ENCODE assay signal across 14 cellular contexts in the genomic region with DNA sequence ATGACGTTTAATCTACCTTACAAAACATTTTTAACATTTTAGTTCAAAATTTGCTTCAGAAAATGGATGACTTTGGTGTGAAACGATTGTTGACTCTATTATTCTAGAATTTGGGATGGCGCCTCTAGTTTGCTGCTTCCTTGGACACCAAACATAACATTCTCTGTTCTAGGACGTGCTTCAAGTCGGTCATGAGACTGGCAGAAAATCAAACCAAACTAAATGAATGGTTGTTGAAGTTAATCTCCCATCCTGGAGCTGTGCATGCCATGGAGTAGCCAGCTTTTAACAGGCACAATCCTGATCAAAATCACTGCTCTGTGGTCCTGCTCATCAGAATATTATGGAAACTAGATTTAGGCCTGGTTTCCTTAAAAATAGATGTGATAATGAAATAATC. TPM values are rescaled to one million over a fixed set of nuclear protein-coding genes. Genes with fewer than 3 reads are reported as not detected.
A peak's percentile ranks its signal among the peaks of the same experiment; 100 is the strongest.
DNase-seq lines count a peak whose midpoint lies in the region; ATAC-seq, FAIRE-seq and TF ChIP-seq lines count a peak whose summit lies in the region.
"Had no signal": no experiment of that assay in that cellular context is flagged by ENCODE, and none has a peak within 500 bp of the region (broad histone marks: within the 10 kb centered on the region; RNA-seq: fewer than 3 reads in every experiment).

No MANE protein-coding gene starts in this region.

- no peak for TF ChIP-seq POLR2A in HCT116 (IDR thresholded peaks at IDR 0.05; ENCODE audit: borderline replicate concordance, extremely low read depth, insufficient read depth, insufficient read length)

- H3K36me3 Mint-ChIP-seq in activated naive CD4-positive, alpha-beta T cell treated with anti-CD3 and anti-CD28 coated beads, Interleukin-2, amount 50 U/mL, for 72 hours = no peaks in the 10 kb centered on the region
- H3K36me3 Mint-ChIP-seq in activated CD8-positive, alpha-beta memory T cell treated with anti-CD3 and anti-CD28 coated beads, Interleukin-2, amount 10 ng/mL, durations not matched to agents 7 days and 5 days = peaks cover 6% of the 10 kb centered on the region

- no peaks in the 10 kb centered on the region for H3K9me3 ChIP-seq in HCT116 (ENCODE audit: control insufficient read depth in 1 of 2, insufficient read depth in 1 of 2, low read depth in 1 of 2, low read length in 2 of 2)
- no peaks in the 10 kb centered on the region for H3K9me3 ChIP-seq in subcutaneous abdominal adipose tissue (ENCODE audit: control insufficient read depth in 5 of 5, low read length in 5 of 5)
- H3K9me3 ChIP-seq: colonic mucosa had no signal

- RAD21 ChIA-PET in HCT116 (lab: Charles Lee; ENCODE audit: low non-redundant PET in 1 of 2, low total read pairs in 2 of 2, uncharacterized antibody in 2 of 2, unreplicated experiment in 2 of 2) = no interaction called here

- H3K27ac ChIP-seq in HCT116 (ENCODE audit: low read depth, low read length) (peak overlapping the region; percentile 31; the same call in 1 of the 2 replicates), coronary artery (peak overlapping the region; percentile 42 to 68), layer of hippocampus (ENCODE audit: low read depth, low read length) (peak overlapping the region; percentile 78), subcutaneous abdominal adipose tissue (ENCODE audit: low read depth, low read length) (peak overlapping the region; percentile 28)
- H3K27ac ChIP-seq: colonic mucosa had no signal

- TF ChIP-seq RAD21 in HCT116 (IDR thresholded peaks at IDR 0.05; ENCODE audit: low read depth) = no peak

- no peak for FAIRE-seq in D721Med (lab: Jason Lieb, UNC)
- FAIRE-seq: urothelium cell line had no signal

- no peaks in the 10 kb centered on the region for H3K27me3 Mint-ChIP-seq in activated CD8-positive, alpha-beta memory T cell treated with anti-CD3 and anti-CD28 coated beads, Interleukin-2, amount 10 ng/mL, durations not matched to agents 7 days and 5 days
- H3K27me3 Mint-ChIP-seq: activated T-cell treated with anti-CD3 and anti-CD28 coated beads, Interleukin-2, amount 50 U/mL, for 24 hours had no signal

- peak overlapping the region; percentile 12; the same call in 1 of the 2 replicates for H3K9ac ChIP-seq in HCT116 (ENCODE audit: low read length)
- no peak overlapping the region for H3K9ac ChIP-seq in subcutaneous abdominal adipose tissue (ENCODE audit: low read length in 5 of 5)

- ATAC-seq in HCT116 = no peak
- ATAC-seq in activated naive CD4-positive, alpha-beta T cell treated with anti-CD3 and anti-CD28 coated beads, Interleukin-2, amount 50 U/mL, for 72 hours = no peak
- ATAC-seq in activated CD8-positive, alpha-beta memory T cell treated with anti-CD3 and anti-CD28 coated beads, Interleukin-2, amount 10 ng/mL, durations not matched to agents 7 days and 5 days = no peak

- H3K27ac Mint-ChIP-seq in activated naive CD4-positive, alpha-beta T cell treated with anti-CD3 and anti-CD28 coated beads, Interleukin-2, amount 50 U/mL, for 72 hours = no peak overlapping the region
- no peak overlapping the region for H3K27ac Mint-ChIP-seq in activated CD8-positive, alpha-beta memory T cell treated with anti-CD3 and anti-CD28 coated beads, Interleukin-2, amount 10 ng/mL, durations not matched to agents 7 days and 5 days
- H3K27ac Mint-ChIP-seq: activated T-cell treated with anti-CD3 and anti-CD28 coated beads, Interleukin-2, amount 50 U/mL, for 24 hours had no signal

- TF ChIP-seq CTCF in HCT116 (IDR thresholded peaks at IDR 0.05 in 2 of 3, conservative IDR thresholded peaks at IDR 0.05 in 1 of 3; ENCODE audit: borderline replicate concordance in 1 of 3, insufficient read depth in 1 of 3, low read depth in 2 of 3, low read length in 2 of 3) = no peak
- TF ChIP-seq CTCF in coronary artery (IDR thresholded peaks at IDR 0.05) = no peak
- TF ChIP-seq CTCF in D721Med (IDR thresholded peaks at IDR 0.05; ENCODE audit: insufficient read depth, missing control alignments) = no peak

- H3K4me1 Mint-ChIP-seq in activated CD8-positive, alpha-beta memory T cell treated with anti-CD3 and anti-CD28 coated beads, Interleukin-2, amount 10 ng/mL, durations not matched to agents 7 days and 5 days = peaks cover 19% of the 10 kb centered on the region

- H3K79me2 ChIP-seq in HCT116 (ENCODE audit: insufficient read depth, low read length) = peaks cover 6% of the 10 kb centered on the region; the same call in 1 of the 2 replicates

- H3K36me3 ChIP-seq in HCT116 (ENCODE audit: control insufficient read depth in 1 of 2, insufficient read depth in 2 of 2, low read length in 2 of 2) (no peaks in the 10 kb centered on the region), subcutaneous abdominal adipose tissue (ENCODE audit: control insufficient read depth in 5 of 5, insufficient read depth in 5 of 5, low read length in 5 of 5) (no peaks in the 10 kb centered on the region)
- H3K36me3 ChIP-seq: colonic mucosa had no signal

- H3K4me3 ChIP-seq in HCT116 (replicated peaks in 1 of 2; ENCODE audit: low read depth in 1 of 2, low read length in 2 of 2) = no peak overlapping the region
- peak overlapping the region; percentile 3 for H3K4me3 ChIP-seq in coronary artery
- H3K4me3 ChIP-seq in subcutaneous abdominal adipose tissue (ENCODE audit: low read depth in 1 of 5, low read length in 5 of 5) = no peak overlapping the region
- H3K4me3 ChIP-seq: colonic mucosa had no signal

- no peak for DNase-seq in HCT116 (ENCODE audit: low read depth, low spot score)
- DNase-seq in coronary artery (ENCODE audit: low spot score) = no peak
- DNase-seq in activated CD4-positive, alpha-beta T cell treated with anti-CD3 and anti-CD28 coated beads for 48 hours = no peak
- no peak for DNase-seq in D721Med (ENCODE audit: insufficient read length, low spot score)
- no peak for DNase-seq in activated naive CD4-positive, alpha-beta T cell treated with anti-CD3 and anti-CD28 coated beads, Interleukin-2, amount 50 U/mL, for 72 hours (ENCODE audit: low spot score in 2 of 2)
- no peak for DNase-seq in activated CD8-positive, alpha-beta memory T cell treated with anti-CD3 and anti-CD28 coated beads, Interleukin-2, amount 10 ng/mL, durations not matched to agents 7 days and 5 days
- DNase-seq: activated T-cell treated with anti-CD3 and anti-CD28 coated beads, Interleukin-2, amount 50 U/mL, for 24 hours; colonic mucosa; NCI-H1436; stimulated activated CD4-positive, alpha-beta T cell treated with anti-CD3 and anti-CD28 coated beads, Interleukin-4, amount 100 ng/mL, for 4 hours had no signal

- no TSS peak for BruUV-seq in HCT116 (replicated peaks; lab: Mats Ljungman, UMichigan)

- peak overlapping the region; percentile 66 for H3K4me2 ChIP-seq in HCT116 (ENCODE audit: low read length)

- CTCF ChIA-PET in HCT116 (lab: Charles Lee) = no interaction called here
- CTCF ChIA-PET in activated CD8-positive, alpha-beta memory T cell treated with anti-CD3 and anti-CD28 coated beads, Interleukin-2, amount 10 ng/mL, durations not matched to agents 7 days and 5 days (lab: Charles Lee) = no interaction called here

- no peaks in the 10 kb centered on the region for H4K20me1 ChIP-seq in HCT116 (ENCODE audit: insufficient read depth)

- no peaks in the 10 kb centered on the region for H3K9me3 Mint-ChIP-seq in activated naive CD4-positive, alpha-beta T cell treated with anti-CD3 and anti-CD28 coated beads, Interleukin-2, amount 50 U/mL, for 72 hours
- H3K9me3 Mint-ChIP-seq in activated CD8-positive, alpha-beta memory T cell treated with anti-CD3 and anti-CD28 coated beads, Interleukin-2, amount 10 ng/mL, durations not matched to agents 7 days and 5 days (ENCODE audit: low read depth) = no peaks in the 10 kb centered on the region
- H3K9me3 Mint-ChIP-seq: activated T-cell treated with anti-CD3 and anti-CD28 coated beads, Interleukin-2, amount 50 U/mL, for 24 hours; neural crest cell had no signal

- no peak overlapping the region for H2AFZ ChIP-seq in HCT116 (ENCODE audit: low read depth, low read length, poor library complexity, severe bottlenecking)

- intact Hi-C loops in HCT116 (cut with micrococcal nuclease) = no loop called here

- no peaks in the 10 kb centered on the region for H3K9me2 ChIP-seq in HCT116 (ENCODE audit: insufficient read depth)

- no peak overlapping the region for H3K4me3 Mint-ChIP-seq in activated CD8-positive, alpha-beta memory T cell treated with anti-CD3 and anti-CD28 coated beads, Interleukin-2, amount 10 ng/mL, durations not matched to agents 7 days and 5 days
- H3K4me3 Mint-ChIP-seq: activated T-cell treated with anti-CD3 and anti-CD28 coated beads, Interleukin-2, amount 50 U/mL, for 24 hours; neural crest cell had no signal

- no peaks in the 10 kb centered on the region for H3K27me3 ChIP-seq in HCT116 (ENCODE audit: insufficient read depth, low read length)
- H3K27me3 ChIP-seq in layer of hippocampus (ENCODE audit: control insufficient read depth, insufficient read depth, low read length) = no peaks in the 10 kb centered on the region
- H3K27me3 ChIP-seq in subcutaneous abdominal adipose tissue (ENCODE audit: control insufficient read depth in 5 of 5, insufficient read depth in 4 of 5, low read length in 5 of 5) = no peaks in the 10 kb centered on the region
- H3K27me3 ChIP-seq: colonic mucosa had no signal

- POLR2A ChIA-PET in HCT116 (lab: Charles Lee) = no interaction called here

- H3K4me1 ChIP-seq in HCT116 (ENCODE audit: control insufficient read depth in 1 of 2, insufficient read depth in 2 of 2, low read length in 2 of 2) = peaks cover 7 to 38% of the 10 kb centered on the region in 2 experiments
- H3K4me1 ChIP-seq in subcutaneous abdominal adipose tissue (ENCODE audit: control insufficient read depth in 5 of 5, insufficient read depth in 5 of 5, low read length in 5 of 5) = peaks cover 0 to 15% (median 8%) of the 10 kb centered on the region in 5 donors
- H3K4me1 ChIP-seq: colonic mucosa had no signal

TF ChIP-seq in HCT116, 20 proteins besides CTCF, POLR2A, EP300 and RAD21 (continues in another document):
- no peak for TF ChIP-seq TCF7L2 (IDR thresholded peaks at IDR 0.05; ENCODE audit: borderline replicate concordance, extremely low read depth, insufficient read depth, insufficient read length)
- TF ChIP-seq SRF (IDR thresholded peaks at IDR 0.05; ENCODE audit: low read depth) = no peak
- TF ChIP-seq EZH2phosphoT487 (IDR thresholded peaks at IDR 0.05; ENCODE audit: borderline replicate concordance) = no peak
- no peak for TF ChIP-seq ZNF274 (IDR thresholded peaks at IDR 0.05; ENCODE audit: low read depth, low read length)

RNA-seq across cellular contexts. Expression of a gene that starts 9.6 kb away (rescaled TPM):
- total RNA-seq in HCT116 (2021; ENCODE audit: unreplicated experiment) = 27.0 TPM
- 13.0 and 18.6 TPM in 2 replicates for polyA plus RNA-seq in HCT116 (2012)
- total RNA-seq in activated naive CD4-positive, alpha-beta T cell treated with anti-CD3 and anti-CD28 coated beads, Interleukin-2, amount 50 U/mL, for 72 hours = 10 to 100 TPM; 17.3 to 41.0 TPM
- 10 to 100 TPM; 38.1 to 47.9 TPM for total RNA-seq in activated CD8-positive, alpha-beta memory T cell treated with anti-CD3 and anti-CD28 coated beads, Interleukin-2, amount 10 ng/mL, durations not matched to agents 7 days and 5 days

RNA-seq across cellular contexts. Expression of a gene that starts 59.1 kb away (rescaled TPM):
- 60.4 TPM for total RNA-seq in HCT116 (2021; ENCODE audit: unreplicated experiment)
- 15.1 and 16.2 TPM in 2 replicates for polyA plus RNA-seq in HCT116 (2012)
- total RNA-seq in activated naive CD4-positive, alpha-beta T cell treated with anti-CD3 and anti-CD28 coated beads, Interleukin-2, amount 50 U/mL, for 72 hours = 10 to 100 TPM; 37.1 to 45.0 TPM
- total RNA-seq in activated CD8-positive, alpha-beta memory T cell treated with anti-CD3 and anti-CD28 coated beads, Interleukin-2, amount 10 ng/mL, durations not matched to agents 7 days and 5 days = 10 to 100 TPM; 32.5 to 40.3 TPM

Comparison
In these comparisons a context has a peak if more than half of its experiments do, and no peak if none do; other contexts are left out.
1. H3K27ac ChIP-seq: peak in every context shown above with its lines; median percentile 78 in layer of hippocampus; 55 in coronary artery; 31 in HCT116; 28 in subcutaneous abdominal adipose tissue.